Comparison of ENCODE assay signal across 23 cellular contexts in genomic region chrX:153530411-153531145, GRCh38. TPM values are rescaled to one million over a fixed set of nuclear protein-coding genes. Genes with fewer than 3 reads are reported as not detected.
"Had no signal": no experiment of that assay in that cellular context is flagged by ENCODE, and none has a peak within 500 bp of the region (broad histone marks: within the 10 kb centered on the region; RNA-seq: fewer than 3 reads in every experiment).

No MANE protein-coding gene starts in this region.

- H3K27ac ChIP-seq: breast epithelium, gastrocnemius medialis, heart left ventricle, left ventricle myocardium inferior, right atrium auricular region, tibial nerve, uterus had no signal

- FAIRE-seq: kidney had no signal

- H3K4me3 ChIP-seq: breast epithelium, gastrocnemius medialis, heart left ventricle, left ventricle myocardium inferior, right atrium auricular region, tibial nerve, uterus had no signal

- H3K36me3 ChIP-seq: breast epithelium, gastrocnemius medialis, heart left ventricle, left ventricle myocardium inferior, right atrium auricular region, tibial nerve, uterus had no signal

- H3K27me3 ChIP-seq: right atrium auricular region, uterus had no signal

- H3K9me3 ChIP-seq: breast epithelium, gastrocnemius medialis, heart left ventricle, left ventricle myocardium inferior, right atrium auricular region, tibial nerve, uterus had no signal

- ATAC-seq: activated CD4-positive, CD25-positive, alpha-beta regulatory T cell treated with anti-CD3 and anti-CD28 coated beads, Interleukin-2, amount 50 U/mL, for 24 hours; activated CD8-positive, alpha-beta T cell treated with anti-CD3 and anti-CD28 coated beads, Interleukin-2, amount 10 ng/mL, durations not matched to agents 7 days and 5 days; activated naive CD8-positive, alpha-beta T cell treated with anti-CD3 and anti-CD28 coated beads, Interleukin-2, amount 50 U/mL, for 24 hours; gastrocnemius medialis; heart left ventricle; stimulated activated naive CD8-positive, alpha-beta T cell treated with anti-CD3 and anti-CD28 coated beads, Interleukin-15, Interleukin-2, amounts not matched to agents 100 U/mL and 50 U/mL, for 24 hours had no signal

- DNase-seq: activated CD4-positive, alpha-beta T cell treated with anti-CD3 and anti-CD28 coated beads, Interleukin-2, amount 10 ng/mL, durations not matched to agents 7 days and 5 days; activated CD8-positive, alpha-beta T cell treated with anti-CD3 and anti-CD28 coated beads, Interleukin-2, amount 10 ng/mL, durations not matched to agents 7 days and 5 days; activated effector memory CD4-positive, alpha-beta T cell treated with Interleukin-2 at 50 U/mL for 16 hours; activated naive CD4-positive, alpha-beta T cell treated with anti-CD3 and anti-CD28 coated beads, Interleukin-2, amount 10 ng/mL, durations not matched to agents 7 days and 5 days; activated naive CD8-positive, alpha-beta T cell treated with anti-CD3 and anti-CD28 coated beads, Interleukin-2, amount 50 U/mL, for 24 hours; activated T-cell treated with anti-CD3 and anti-CD28 coated beads, Interleukin-2, amount 50 U/mL, for 24 hours; cerebellar nuclear complex; cortex of kidney; effector CD4-positive, alpha-beta T cell; gastrocnemius medialis; heart left ventricle; kidney; left ventricle myocardium inferior; stimulated activated CD4-positive, alpha-beta T cell treated with anti-CD3 and anti-CD28 coated beads, Interleukin-2, amount 100 ng/mL, for 24 hours; stimulated activated naive CD8-positive, alpha-beta T cell treated with anti-CD3 and anti-CD28 coated beads, Interleukin-15, Interleukin-2, amounts not matched to agents 100 U/mL and 50 U/mL, for 24 hours; uterus had no signal

RNA-seq across cellular contexts. Expression of gene ATP2B3, which starts 13.1 kb away (rescaled TPM):
- total RNA-seq: activated CD8-positive, alpha-beta T cell treated with anti-CD3 and anti-CD28 coated beads, Interleukin-2, amount 10 ng/mL, durations not matched to agents 7 days and 5 days; breast epithelium; esophagus mucosa; gastrocnemius medialis; kidney; left ventricle myocardium inferior; mononuclear cell; osteoblast; right atrium auricular region; tibial nerve had no signal
- polyA plus RNA-seq: heart left ventricle had no signal

RNA-seq across cellular contexts. Expression of gene BGN, which starts 35.8 kb away (rescaled TPM):
- total RNA-seq: activated CD4-positive, alpha-beta T cell treated with anti-CD3 and anti-CD28 coated beads, Interleukin-2, amount 10 ng/mL, durations not matched to agents 7 days and 5 days; activated CD8-positive, alpha-beta T cell treated with anti-CD3 and anti-CD28 coated beads, Interleukin-2, amount 10 ng/mL, durations not matched to agents 7 days and 5 days; mononuclear cell had no signal
